8 cellular contexts compared by ENCODE assay signal in the genomic region with DNA sequence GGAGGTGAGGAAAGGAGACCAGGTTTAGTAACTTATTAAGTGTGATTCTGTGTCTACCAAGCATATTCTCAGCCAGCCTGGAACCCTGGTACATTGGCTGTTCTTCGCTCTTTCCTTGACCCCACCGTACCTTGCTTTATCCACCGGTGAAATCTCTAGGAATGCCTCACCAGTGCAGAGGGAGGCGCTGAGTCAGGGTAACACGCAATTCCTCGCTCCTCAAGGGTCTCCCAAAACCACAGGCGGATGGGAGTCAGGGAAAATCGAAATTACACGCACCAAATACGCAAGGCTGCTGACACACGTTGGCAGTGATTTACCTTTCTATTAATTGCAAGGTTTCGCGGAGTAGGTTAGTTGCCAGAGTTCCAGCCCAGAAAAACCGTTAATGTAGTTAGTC. TPM values are rescaled to one million over a fixed set of nuclear protein-coding genes. Genes with fewer than 3 reads are reported as not detected.
A peak's percentile ranks its signal among the peaks of the same experiment; 100 is the strongest.
DNase-seq lines count a peak whose midpoint lies in the region; ATAC-seq and TF ChIP-seq lines count a peak whose summit lies in the region.

No MANE protein-coding gene starts in this region.

- TF ChIP-seq POLR2A in Peyer's patch (IDR thresholded peaks at IDR 0.05) = no peak

- no peaks in the 10 kb centered on the region for H3K9me3 ChIP-seq in Peyer's patch
- H3K9me3 ChIP-seq in ectodermal cell (ENCODE audit: control insufficient read depth, low read length) = no peaks in the 10 kb centered on the region

- no peak for ATAC-seq in GM19351 (IDR thresholded peaks at IDR 0.05; ENCODE audit: unreplicated experiment)
- ATAC-seq in HG03342 (IDR thresholded peaks at IDR 0.05; ENCODE audit: unreplicated experiment) = no peak

- DNase-seq in NCI-H82 (lab: John Stamatoyannopoulos, UW) (peak; percentile 44), NCI-H82 treated with DMSO at 0.1 percent for 48 hours (lab: John Stamatoyannopoulos, UW; ENCODE audit: unreplicated experiment) (no peak), Peyer's patch (no peak), midbrain (lab: John Stamatoyannopoulos, UW) (peak; percentile 57), SKM-1 (lab: John Stamatoyannopoulos, UW; ENCODE audit: unreplicated experiment) (no peak)

- WGBS in ectodermal cell, 2 experiments = 3% methylated on average over 14 of the region's 14 CpGs

- H3K27ac ChIP-seq in Peyer's patch (peak overlapping the region; percentile 73 to 93 (median 89)), ectodermal cell (ENCODE audit: insufficient read depth, low read depth, low read length, poor library complexity, severe bottlenecking) (no peak overlapping the region)

- peak overlapping the region; percentile 68 to 93 (median 76) for H3K4me3 ChIP-seq in Peyer's patch
- H3K4me3 ChIP-seq in ectodermal cell (ENCODE audit: insufficient read depth, low read depth, low read length) = peak overlapping the region; percentile 90

- peaks cover 0 to 4% (median 0%) of the 10 kb centered on the region in 3 donors for H3K36me3 ChIP-seq in Peyer's patch
- peaks cover 3% of the 10 kb centered on the region for H3K36me3 ChIP-seq in ectodermal cell (ENCODE audit: control insufficient read depth, insufficient read depth, low read length)

- no peak for TF ChIP-seq CTCF in Peyer's patch (IDR thresholded peaks at IDR 0.05)

- peaks cover 0 to 56% (median 9%) of the 10 kb centered on the region in 4 donors for H3K4me1 ChIP-seq in Peyer's patch
- no peaks in the 10 kb centered on the region for H3K4me1 ChIP-seq in ectodermal cell (ENCODE audit: control insufficient read depth, insufficient read depth, low read length)

- H3K27me3 ChIP-seq in Peyer's patch (no peaks in the 10 kb centered on the region), ectodermal cell (ENCODE audit: control insufficient read depth, insufficient read depth, low read length, poor library complexity, severe bottlenecking) (no peaks in the 10 kb centered on the region)

RNA-seq across cellular contexts. Expression of gene L3HYPDH, which starts 0.8 kb away (rescaled TPM):
- total RNA-seq in Peyer's patch = 10 to 100 TPM; 17.3 to 86.6 (median 43.3) TPM
- 11.2 TPM for polyA plus RNA-seq in ectodermal cell (2013, experiment 1 of 4)
- 10.6 TPM for polyA plus RNA-seq in ectodermal cell (2013, experiment 2 of 4)
- 9.7 TPM for polyA plus RNA-seq in ectodermal cell (2013, experiment 3 of 4)
- 13.3 TPM for polyA plus RNA-seq in ectodermal cell (2013, experiment 4 of 4)

RNA-seq across cellular contexts. Expression of gene JKAMP, which starts 1.0 kb away (rescaled TPM):
- total RNA-seq in Peyer's patch = 10 to 100 TPM; 24.8 to 70.4 (median 59.8) TPM
- polyA plus RNA-seq in ectodermal cell (2013, experiment 1 of 4) = 86.1 TPM
- polyA plus RNA-seq in ectodermal cell (2013, experiment 2 of 4) = 90.8 TPM
- polyA plus RNA-seq in ectodermal cell (2013, experiment 3 of 4) = 68.9 TPM
- polyA plus RNA-seq in ectodermal cell (2013, experiment 4 of 4) = 73.3 TPM

RNA-seq across cellular contexts. Expression of gene GPR135, which starts 18.2 kb away (rescaled TPM):
- total RNA-seq in Peyer's patch = 1 to 10 TPM; 2.8 to 8.8 (median 6.0) TPM
- polyA plus RNA-seq in ectodermal cell (2013, experiment 1 of 4) = 1.6 TPM
- 1.0 TPM for polyA plus RNA-seq in ectodermal cell (2013, experiment 2 of 4)
- 1.0 TPM for polyA plus RNA-seq in ectodermal cell (2013, experiment 3 of 4)
- polyA plus RNA-seq in ectodermal cell (2013, experiment 4 of 4) = 1.5 TPM

Comparison
In these comparisons a context has a peak if more than half of its experiments do, and no peak if none do; other contexts are left out.
1. DNase-seq: peak in NCI-H82 (single experiment) and midbrain (single experiment); none in NCI-H82 treated with DMSO at 0.1 percent for 48 hours (single experiment), Peyer's patch (0 of 3) and SKM-1 (single experiment).